8 cellular contexts compared by ENCODE assay signal in the genomic region with DNA sequence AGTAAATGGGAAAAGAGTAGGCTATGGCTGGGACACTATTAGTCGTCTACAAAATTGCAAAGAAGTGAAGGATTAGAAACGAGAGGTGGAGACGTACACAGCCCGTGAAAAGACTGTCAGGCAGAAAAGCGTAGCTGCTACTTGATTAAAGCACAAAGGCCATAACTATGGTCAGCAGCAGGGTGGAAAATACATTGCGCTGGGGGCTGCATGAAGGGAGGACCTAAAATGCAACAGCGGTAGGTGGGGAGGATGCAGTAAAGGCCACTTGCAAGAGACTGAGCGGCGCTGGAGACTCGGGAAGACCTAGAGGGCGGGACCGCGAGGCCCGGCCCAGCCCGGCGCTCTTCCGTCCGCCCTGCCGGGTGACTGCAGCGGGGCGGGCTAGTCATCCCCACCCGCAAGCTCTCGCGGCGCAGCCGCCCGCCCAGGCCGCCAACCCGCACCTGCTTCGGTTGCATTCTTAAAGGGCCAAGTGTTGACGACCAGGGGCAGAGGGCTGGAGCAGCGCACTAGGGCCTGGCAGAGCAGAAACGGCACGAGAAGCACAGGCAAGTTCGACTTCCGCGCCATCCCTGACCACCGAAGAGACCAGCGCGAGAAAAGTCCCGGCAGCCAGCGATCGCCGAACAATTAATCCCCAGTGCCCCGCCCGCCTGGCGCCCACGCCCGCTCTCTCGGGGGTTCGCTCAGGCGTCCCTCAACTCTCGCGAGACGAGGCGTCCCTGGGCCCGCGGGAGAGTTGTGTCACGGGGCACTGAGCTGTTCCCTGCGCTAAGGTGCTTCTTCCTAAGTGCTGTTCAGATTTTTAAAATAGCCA. TPM values are rescaled to one million over a fixed set of nuclear protein-coding genes. Genes with fewer than 3 reads are reported as not detected.
DNase-seq lines count a peak whose midpoint lies in the region; ATAC-seq and TF ChIP-seq lines count a peak whose summit lies in the region.

A gene (minus strand): TSS at position 635 of the 820 bp plus-strand sequence. CDS start 62 bp downstream, at position 573.

- H4K12ac ChIP-seq in trophoblast cell (ENCODE audit: low read depth, low read length), result peak within 1 kb of the TSS; percentile 100

- peaks cover 6% of the 10 kb centered on the region for H3K79me1 ChIP-seq in trophoblast cell (ENCODE audit: low read length)

- no peak for TF ChIP-seq EP300 in transverse colon (IDR thresholded peaks at IDR 0.05; ENCODE audit: low read depth)

- peak within 1 kb of the TSS; percentile 99 for H3K18ac ChIP-seq in trophoblast cell (ENCODE audit: low read length)

- H3K4me1 ChIP-seq in adipocyte (ENCODE audit: control insufficient read depth, insufficient read depth, low read length) (peaks cover 11% of the 10 kb centered on the region), cardiac muscle cell (ENCODE audit: low read depth) (peaks cover 10% of the 10 kb centered on the region), trophoblast cell (ENCODE audit: control insufficient read depth in 1 of 2, insufficient read depth in 2 of 2, low read length in 2 of 2) (peaks cover 0 to 3% of the 10 kb centered on the region in 2 experiments), transverse colon (peaks cover 0 to 18% (median 8%) of the 10 kb centered on the region in 4 donors)

- peak within 1 kb of the TSS; percentile 87 for H2AK5ac ChIP-seq in trophoblast cell (ENCODE audit: low read length)

- H2BK120ac ChIP-seq in trophoblast cell (ENCODE audit: insufficient read depth, low read length, poor library complexity), result peak within 1 kb of the TSS; percentile 99

- TF ChIP-seq CTCF in cardiac muscle cell (IDR thresholded peaks at IDR 0.05; ENCODE audit: low read depth, low read length) (no peak), transverse colon (IDR thresholded peaks at IDR 0.05) (peak in 1 of 5 experiments; percentile 10)

- H4K91ac ChIP-seq in trophoblast cell (ENCODE audit: low read depth, low read length), result peak within 1 kb of the TSS; percentile 99

- ATAC-seq in HG02623 (IDR thresholded peaks at IDR 0.05; ENCODE audit: unreplicated experiment), result peak; percentile 88

- peak within 1 kb of the TSS; percentile 82 for H3K4me2 ChIP-seq in trophoblast cell (ENCODE audit: low read length)

- H3K27ac ChIP-seq in cardiac muscle cell, result peak within 1 kb of the TSS; percentile 90
- H3K27ac ChIP-seq in trophoblast cell (ENCODE audit: low read depth, low read length), result peak within 1 kb of the TSS; percentile 90
- peak within 1 kb of the TSS; percentile 92 to 96 (median 94) for H3K27ac ChIP-seq in transverse colon

- peaks cover 4% of the 10 kb centered on the region for H3K79me2 ChIP-seq in trophoblast cell (ENCODE audit: control insufficient read depth, insufficient read depth, low read length, poor library complexity)

- peak within 1 kb of the TSS; percentile 100 for H2AFZ ChIP-seq in trophoblast cell (ENCODE audit: insufficient read depth, low read length, poor library complexity)

- H2BK12ac ChIP-seq in trophoblast cell (ENCODE audit: low read length), result peak within 1 kb of the TSS; percentile 89

- H3K4me3 ChIP-seq in adipocyte (ENCODE audit: low read length), result peak within 1 kb of the TSS; percentile 96
- peak within 1 kb of the TSS; percentile 42 for H3K4me3 ChIP-seq in cardiac muscle cell
- peak within 1 kb of the TSS; percentile 96 for H3K4me3 ChIP-seq in trophoblast cell (ENCODE audit: low read depth, low read length)
- H3K4me3 ChIP-seq in transverse colon, result peak within 1 kb of the TSS; percentile 49 to 73 (median 60)

- intact Hi-C loops in transverse colon (cut with DNase I; ENCODE audit: low total_unique reads), result no loop called here

- TF ChIP-seq POLR2A in GM10847 (IDR thresholded peaks at IDR 0.05; ENCODE audit: extremely low read depth, insufficient read length), result peak; percentile 87
- peak; percentile 86 for TF ChIP-seq POLR2A in transverse colon (IDR thresholded peaks at IDR 0.05)

- peak within 1 kb of the TSS; percentile 100 for H3K14ac ChIP-seq in trophoblast cell (ENCODE audit: low read length)

- H3K36me3 ChIP-seq in adipocyte (ENCODE audit: control insufficient read depth, insufficient read depth, low read length, severe bottlenecking) (peaks cover 9% of the 10 kb centered on the region), cardiac muscle cell (no peaks in the 10 kb centered on the region), trophoblast cell (ENCODE audit: control insufficient read depth in 1 of 2, insufficient read depth in 2 of 2, low read length in 2 of 2) (no peaks in the 10 kb centered on the region), transverse colon (no peaks in the 10 kb centered on the region)

- H4K8ac ChIP-seq in trophoblast cell (ENCODE audit: low read depth, low read length), result peak within 1 kb of the TSS; percentile 97

- in situ Hi-C loops in transverse colon (cut with MboI; ENCODE audit: low pct_ligation_motif_present in 1 of 4, low pct_unique_long_range_greater_than_20kb in 1 of 4, low sequenced_read_pairs in 3 of 4), result no loop called here

- no CpG with 5 or more reads among the region's 60 CpGs for WGBS in trophoblast cell (ENCODE audit: extremely low coverage, insufficient coverage, insufficient read length)
- WGBS in transverse colon (ENCODE audit: low coverage in 1 of 2), 2 donors, result 0% methylated on average over 8 to 49 of the region's 60 CpGs

- no peaks in the 10 kb centered on the region for H3K9me3 ChIP-seq in adipocyte (ENCODE audit: control insufficient read depth, low read length)
- H3K9me3 ChIP-seq in cardiac muscle cell (ENCODE audit: low read depth), result no peaks in the 10 kb centered on the region
- no peaks in the 10 kb centered on the region for H3K9me3 ChIP-seq in trophoblast cell (ENCODE audit: insufficient read depth, low read depth, low read length)
- no peaks in the 10 kb centered on the region for H3K9me3 ChIP-seq in transverse colon

- peak within 1 kb of the TSS; percentile 92 for H3K4ac ChIP-seq in trophoblast cell (ENCODE audit: low read depth, low read length)

- peak; percentile 71 for DNase-seq in NCI-H1105 (lab: John Stamatoyannopoulos, UW)
- peak; percentile 82 for DNase-seq in SW480 (ENCODE audit: low spot score)
- DNase-seq in adipocyte (ENCODE audit: low read depth), result peak; percentile 99
- peak; percentile 96 for DNase-seq in cardiac muscle cell (ENCODE audit: low read depth in 1 of 2, low spot score in 1 of 2)
- DNase-seq in trophoblast cell, result peak; percentile 92 to 97
- peak; percentile 98 for DNase-seq in transverse colon

- no peaks in the 10 kb centered on the region for H3K27me3 ChIP-seq in adipocyte (replicated peaks; ENCODE audit: control insufficient read depth, insufficient read depth, low read length)
- H3K27me3 ChIP-seq in cardiac muscle cell, result no peaks in the 10 kb centered on the region
- H3K27me3 ChIP-seq in trophoblast cell (ENCODE audit: insufficient read depth, low read length), result no peaks in the 10 kb centered on the region
- no peaks in the 10 kb centered on the region for H3K27me3 ChIP-seq in transverse colon

- peak within 1 kb of the TSS; percentile 98 for H2BK5ac ChIP-seq in trophoblast cell (ENCODE audit: low read depth, low read length, poor library complexity)

- H3K9ac ChIP-seq in adipocyte (ENCODE audit: low read length), result peak within 1 kb of the TSS; percentile 90
- H3K9ac ChIP-seq in trophoblast cell (ENCODE audit: low read length), result peak within 1 kb of the TSS; percentile 93

- H3K23ac ChIP-seq in trophoblast cell (ENCODE audit: low read length), result no peak within 1 kb of the TSS

RNA-seq across cellular contexts. Expression of the gene that starts here (rescaled TPM):
- total RNA-seq in cardiac muscle cell (7.2 and 8.5 TPM in 2 replicates), transverse colon (10 to 100 TPM in 2 of 4 donors, 1 to 10 TPM in 1, not detected in 1; 5.4 to 32.2 (median 22.1) TPM)
- 4.0 and 7.5 TPM in 2 replicates for polyA plus RNA-seq in cardiac muscle cell
- polyA plus RNA-seq in trophoblast cell (2013), result 7.7 and 8.3 TPM in 2 replicates

Comparison
In these comparisons a context has a peak if more than half of its experiments do, and no peak if none do; other contexts are left out.
1. Peak in every context shown above with its lines: DNase-seq, ATAC-seq, H3K4me3 ChIP-seq and H3K27ac ChIP-seq.
2. H3K4me3 ChIP-seq: peak in every context shown above with its lines; median percentile 96 in adipocyte; 96 in trophoblast cell; 60 in transverse colon; 42 in cardiac muscle cell.